Comparison of ENCODE assay signal across 8 cellular contexts in the genomic region with DNA sequence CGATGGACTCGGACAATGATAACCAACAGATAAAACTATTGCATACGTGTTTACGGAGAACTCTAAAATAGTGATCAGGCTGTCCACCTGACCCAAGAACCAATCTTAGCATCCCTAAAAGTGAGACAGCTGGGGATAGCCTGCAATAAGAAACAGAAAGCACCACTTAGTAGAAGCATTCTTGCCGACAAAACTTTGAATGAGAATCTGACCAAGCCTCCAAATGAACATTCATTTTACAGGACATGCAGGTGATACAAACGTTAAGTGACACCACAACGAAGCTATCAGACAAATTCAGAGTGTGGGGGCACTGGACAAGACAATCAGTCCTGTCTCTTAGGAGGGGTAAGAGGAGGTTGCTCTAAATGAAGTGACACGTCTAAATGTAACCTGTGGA. TPM values are rescaled to one million over a fixed set of nuclear protein-coding genes. Genes with fewer than 3 reads are reported as not detected.
DNase-seq lines count a peak whose midpoint lies in the region; ATAC-seq and TF ChIP-seq lines count a peak whose summit lies in the region.

No MANE protein-coding gene starts in this region.

- H3K9me3 Mint-ChIP-seq in chondrocyte (ENCODE audit: low read depth) = no peaks in the 10 kb centered on the region
- H3K9me3 Mint-ChIP-seq in naive thymus-derived CD8-positive, alpha-beta T cell = no peaks in the 10 kb centered on the region

- H3K4me1 ChIP-seq in BLaER1 treated with 17β-estradiol and CSF1 and Interleukin-3, amounts not matched to agents 10 nM and 100 nM = peaks cover 11 to 40% (median 32%) of the 10 kb centered on the region in 10 experiments

- no peak for DNase-seq in LNCaP clone FGC (ENCODE audit: low read depth)
- no peak for DNase-seq in chondrocyte (ENCODE audit: low spot score)
- no peak for DNase-seq in naive thymus-derived CD8-positive, alpha-beta T cell
- DNase-seq in NCI-H226 = no peak
- DNase-seq in left lobe of liver (ENCODE audit: low spot score) = no peak

- no peaks in the 10 kb centered on the region for H3K27me3 ChIP-seq in BLaER1 treated with 17β-estradiol and CSF1 and Interleukin-3, amounts not matched to agents 10 nM and 100 nM

- peaks cover 20 to 40% (median 31%) of the 10 kb centered on the region in 11 experiments for H3K36me3 ChIP-seq in BLaER1 treated with 17β-estradiol and CSF1 and Interleukin-3, amounts not matched to agents 10 nM and 100 nM

- no peak for ATAC-seq in naive thymus-derived CD8-positive, alpha-beta T cell
- ATAC-seq in HG03135 (IDR thresholded peaks at IDR 0.05; ENCODE audit: unreplicated experiment) (no peak), HG03039 (IDR thresholded peaks at IDR 0.05; ENCODE audit: unreplicated experiment) (no peak), left lobe of liver (no peak)

- peak overlapping the region; percentile 86 to 98 (median 94) for H3K9ac ChIP-seq in BLaER1 treated with 17β-estradiol and CSF1 and Interleukin-3, amounts not matched to agents 10 nM and 100 nM

- peak overlapping the region; percentile 82 to 96 (median 90) for H3K4me2 ChIP-seq in BLaER1 treated with 17β-estradiol and CSF1 and Interleukin-3, amounts not matched to agents 10 nM and 100 nM

- peak overlapping the region in 9 of 11 experiments; percentile 80 to 97 (median 90); a peak in 13 of 22 replicates for H3K27ac ChIP-seq in BLaER1 treated with 17β-estradiol and CSF1 and Interleukin-3, amounts not matched to agents 10 nM and 100 nM

- peak overlapping the region; percentile 96 for H3K4me3 Mint-ChIP-seq in chondrocyte (ENCODE audit: unreplicated experiment)
- peak overlapping the region; percentile 89 to 99 (median 96) for H3K4me3 Mint-ChIP-seq in naive thymus-derived CD8-positive, alpha-beta T cell

- POLR2A ChIA-PET in naive thymus-derived CD8-positive, alpha-beta T cell (lab: Charles Lee) = no interaction called here

- H3K4me1 Mint-ChIP-seq in chondrocyte (ENCODE audit: low read depth) = peaks cover 47% of the 10 kb centered on the region
- H3K4me1 Mint-ChIP-seq in naive thymus-derived CD8-positive, alpha-beta T cell = peaks cover 17 to 44% (median 39%) of the 10 kb centered on the region in 4 donors

- H3K9me3 ChIP-seq in BLaER1 treated with 17β-estradiol and CSF1 and Interleukin-3, amounts not matched to agents 10 nM and 100 nM (replicated peaks in 1 of 11) = no peaks in the 10 kb centered on the region

- no peaks in the 10 kb centered on the region for H3K27me3 Mint-ChIP-seq in chondrocyte (ENCODE audit: low read depth)
- H3K27me3 Mint-ChIP-seq in naive thymus-derived CD8-positive, alpha-beta T cell = no peaks in the 10 kb centered on the region

- no peak for TF ChIP-seq CTCF in LNCaP clone FGC (IDR thresholded peaks at IDR 0.05; ENCODE audit: control insufficient read depth, extremely low read depth, insufficient read depth)
- TF ChIP-seq CTCF in chondrocyte (IDR thresholded peaks at IDR 0.05) = no peak

- peaks cover 12% of the 10 kb centered on the region for H3K36me3 Mint-ChIP-seq in chondrocyte (ENCODE audit: low read depth)
- peaks cover 0 to 19% (median 0%) of the 10 kb centered on the region in 3 donors for H3K36me3 Mint-ChIP-seq in naive thymus-derived CD8-positive, alpha-beta T cell

- H3K4me3 ChIP-seq in BLaER1 treated with 17β-estradiol and CSF1 and Interleukin-3, amounts not matched to agents 10 nM and 100 nM = peak overlapping the region; percentile 71 to 99 (median 96)
- H3K4me3 ChIP-seq in LNCaP clone FGC (ENCODE audit: low read depth, low read length) = peak overlapping the region; percentile 85

- H3K27ac Mint-ChIP-seq in chondrocyte (ENCODE audit: unreplicated experiment) = peak overlapping the region; percentile 99
- peak overlapping the region; percentile 14 to 96 (median 90) for H3K27ac Mint-ChIP-seq in naive thymus-derived CD8-positive, alpha-beta T cell

- peaks cover 0 to 35% (median 7%) of the 10 kb centered on the region in 11 experiments; a peak in 11 of 22 replicates for H4K20me1 ChIP-seq in BLaER1 treated with 17β-estradiol and CSF1 and Interleukin-3, amounts not matched to agents 10 nM and 100 nM

RNA-seq across cellular contexts. Expression of gene PSMG1, which starts 1.2 kb away (rescaled TPM):
- 56.7 to 72.5 TPM (median 66.4 TPM) in 3 replicates for total RNA-seq in chondrocyte
- total RNA-seq in naive thymus-derived CD8-positive, alpha-beta T cell = 10 to 100 TPM; 10.7 to 16.1 TPM
- 10 to 100 TPM; 27.3 to 39.0 (median 36.8) TPM for polyA plus RNA-seq in naive thymus-derived CD8-positive, alpha-beta T cell
- 18.2 TPM for total RNA-seq in left lobe of liver
